ENCODE assay signal across 1 cellular context in the genomic region with DNA sequence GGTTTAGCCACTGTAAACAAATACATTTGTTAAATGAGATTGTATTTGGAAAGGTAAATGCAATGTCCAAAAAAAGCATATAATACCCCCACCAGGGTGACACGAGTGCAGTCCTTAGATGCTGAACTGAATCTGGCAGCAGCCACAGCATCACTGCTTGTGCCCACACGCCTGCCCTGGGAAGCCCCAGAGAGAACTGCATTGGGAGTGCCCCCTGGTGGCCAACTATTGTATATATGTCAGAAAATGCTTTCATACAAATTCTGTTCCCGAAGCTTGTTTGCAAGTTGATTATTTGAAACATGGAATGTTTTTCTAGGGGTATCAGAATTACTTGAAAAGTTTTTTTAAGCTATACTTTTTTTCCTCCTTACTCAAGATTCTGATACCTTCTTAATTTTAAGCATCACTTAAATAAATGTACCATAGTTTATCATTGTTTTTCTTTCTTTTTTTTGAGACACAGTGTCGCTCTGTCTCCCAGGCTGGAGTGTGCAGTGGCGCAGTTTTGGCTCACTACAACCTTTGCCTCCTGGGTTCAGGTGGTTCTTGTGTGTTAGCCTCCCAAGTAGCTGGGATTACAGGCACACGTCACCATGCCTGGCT.
TF ChIP-seq lines count a peak whose summit lies in the region.

No MANE protein-coding gene starts in this region.

TF ChIP-seq in GM23338, 12 proteins besides CTCF, POLR2A, EP300 and RAD21 (continued from another document):
- TF ChIP-seq ZNF462 (CRISPR knock-in tag; IDR thresholded peaks at IDR 0.05): no peak
- TF ChIP-seq EZH2phosphoT487 (IDR thresholded peaks at IDR 0.05; ENCODE audit: unreplicated experiment): no peak
- TF ChIP-seq, protein P1, sequence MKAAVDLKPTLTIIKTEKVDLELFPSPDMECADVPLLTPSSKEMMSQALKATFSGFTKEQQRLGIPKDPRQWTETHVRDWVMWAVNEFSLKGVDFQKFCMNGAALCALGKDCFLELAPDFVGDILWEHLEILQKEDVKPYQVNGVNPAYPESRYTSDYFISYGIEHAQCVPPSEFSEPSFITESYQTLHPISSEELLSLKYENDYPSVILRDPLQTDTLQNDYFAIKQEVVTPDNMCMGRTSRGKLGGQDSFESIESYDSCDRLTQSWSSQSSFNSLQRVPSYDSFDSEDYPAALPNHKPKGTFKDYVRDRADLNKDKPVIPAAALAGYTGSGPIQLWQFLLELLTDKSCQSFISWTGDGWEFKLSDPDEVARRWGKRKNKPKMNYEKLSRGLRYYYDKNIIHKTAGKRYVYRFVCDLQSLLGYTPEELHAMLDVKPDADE (IDR thresholded peaks at IDR 0.05): no peak
- no peak for TF ChIP-seq JUNB (IDR thresholded peaks at IDR 0.05; ENCODE audit: unreplicated experiment)
- TF ChIP-seq NANOG (IDR thresholded peaks at IDR 0.05; ENCODE audit: borderline replicate concordance): no peak
- TF ChIP-seq POLR2AphosphoS5 (IDR thresholded peaks at IDR 0.05; ENCODE audit: low read depth): no peak
- TF ChIP-seq STAT1 (IDR thresholded peaks at IDR 0.05; ENCODE audit: unreplicated experiment): no peak
- TF ChIP-seq CREB1 (CRISPR knock-in tag; IDR thresholded peaks at IDR 0.05; ENCODE audit: low read depth): no peak
